In the genomic region with DNA sequence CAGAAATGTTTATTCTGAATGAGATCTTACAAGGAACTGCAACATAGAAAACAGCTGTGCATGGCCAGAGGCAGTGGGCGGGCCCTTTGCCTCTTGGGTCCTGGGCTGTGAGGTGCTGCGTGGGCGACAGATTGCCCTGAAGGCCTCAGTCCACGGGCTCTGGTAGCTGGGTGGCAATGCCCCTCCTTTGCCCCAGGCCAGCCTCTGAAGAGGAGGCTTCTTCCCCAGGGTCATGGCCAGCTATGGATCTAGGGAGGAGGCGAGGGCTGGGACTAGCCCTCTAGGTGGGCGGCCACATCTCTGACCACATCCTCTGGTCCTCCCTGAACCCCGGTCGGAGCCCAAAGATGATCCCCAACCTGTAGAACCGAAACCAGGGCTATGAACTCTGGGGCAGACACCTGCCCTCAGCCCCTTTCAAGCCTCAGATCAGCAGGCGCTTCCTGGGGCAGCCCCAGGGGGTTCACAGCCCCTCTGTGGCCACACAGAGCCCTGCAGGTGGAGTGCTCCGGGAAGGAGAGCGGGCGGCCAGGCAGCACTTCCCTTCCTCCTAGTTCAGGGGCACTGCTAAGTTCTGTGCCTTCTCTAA, we compare ENCODE assay signal across 8 cellular contexts. TPM values are rescaled to one million over a fixed set of nuclear protein-coding genes. Genes with fewer than 3 reads are reported as not detected.
DNase-seq lines count a peak whose midpoint lies in the region; ATAC-seq lines count a peak whose summit lies in the region.

No MANE protein-coding gene starts in this region.

- ATAC-seq in GM19395 (IDR thresholded peaks at IDR 0.05; ENCODE audit: unreplicated experiment) (peak; percentile 73), HG03280 (IDR thresholded peaks at IDR 0.05; ENCODE audit: unreplicated experiment) (peak; percentile 63)

- no peaks in the 10 kb centered on the region for H3K27me3 ChIP-seq in muscle layer of colon (ENCODE audit: control insufficient read depth in 1 of 2, insufficient read depth in 2 of 2, low read length in 2 of 2)

- DNase-seq in ELR (ENCODE audit: low read depth) (peak; percentile 56), D341Med (ENCODE audit: low spot score) (no peak), mesenteric fat pad (ENCODE audit: low spot score) (no peak), GOT3 (lab: John Stamatoyannopoulos, UW) (no peak)
- peak; percentile 74 for DNase-seq in activated T-cell treated with anti-CD3 and anti-CD28 coated beads, Interleukin-2, amount 50 U/mL, for 24 hours

- H3K27ac Mint-ChIP-seq in activated T-cell treated with anti-CD3 and anti-CD28 coated beads, Interleukin-2, amount 50 U/mL, for 24 hours = peak overlapping the region; percentile 82

- peaks cover 85% of the 10 kb centered on the region for H3K4me1 Mint-ChIP-seq in activated T-cell treated with anti-CD3 and anti-CD28 coated beads, Interleukin-2, amount 50 U/mL, for 24 hours (ENCODE audit: low read depth)

- H3K27me3 Mint-ChIP-seq in activated T-cell treated with anti-CD3 and anti-CD28 coated beads, Interleukin-2, amount 50 U/mL, for 24 hours = no peaks in the 10 kb centered on the region

- peak overlapping the region; percentile 66 for H3K27ac ChIP-seq in muscle layer of colon (ENCODE audit: low read depth, low read length)

- H3K4me3 Mint-ChIP-seq in activated T-cell treated with anti-CD3 and anti-CD28 coated beads, Interleukin-2, amount 50 U/mL, for 24 hours = peak overlapping the region; percentile 25

- H3K4me3 ChIP-seq in muscle layer of colon (ENCODE audit: low read depth in 1 of 2, low read length in 2 of 2) = no peak overlapping the region

- H3K36me3 ChIP-seq in muscle layer of colon (ENCODE audit: insufficient read depth, low read length) = peaks cover 22% of the 10 kb centered on the region

- no peaks in the 10 kb centered on the region for H3K9me3 ChIP-seq in muscle layer of colon (ENCODE audit: low read length)

- H3K9ac ChIP-seq in muscle layer of colon (ENCODE audit: low read length) = peak overlapping the region; percentile 9

- peaks cover 51% of the 10 kb centered on the region for H3K4me1 ChIP-seq in muscle layer of colon (ENCODE audit: insufficient read depth, low read length)

- H3K9me3 Mint-ChIP-seq in activated T-cell treated with anti-CD3 and anti-CD28 coated beads, Interleukin-2, amount 50 U/mL, for 24 hours = no peaks in the 10 kb centered on the region

- H3K36me3 Mint-ChIP-seq in activated T-cell treated with anti-CD3 and anti-CD28 coated beads, Interleukin-2, amount 50 U/mL, for 24 hours (ENCODE audit: low read depth) = peaks cover 44% of the 10 kb centered on the region

RNA-seq across cellular contexts. Expression of a gene that starts 6.6 kb away (rescaled TPM):
- 0.55 TPM for total RNA-seq in mesenteric fat pad

RNA-seq across cellular contexts. Expression of a gene that starts 27.3 kb away (rescaled TPM):
- 95.0 TPM for total RNA-seq in mesenteric fat pad

RNA-seq across cellular contexts. Expression of a gene that starts 40.7 kb away (rescaled TPM):
- 18.5 TPM for total RNA-seq in mesenteric fat pad

RNA-seq across cellular contexts. Expression of a gene that starts 48.1 kb away (rescaled TPM):
- total RNA-seq in mesenteric fat pad = 18.2 TPM

Comparison
In these comparisons a context has a peak if more than half of its experiments do, and no peak if none do; other contexts are left out.
1. DNase-seq: peak in ELR (single experiment) and activated T-cell treated with anti-CD3 and anti-CD28 coated beads, Interleukin-2, amount 50 U/mL, for 24 hours (single experiment); none in D341Med (single experiment), mesenteric fat pad (single experiment) and GOT3 (single experiment).